Comparison of ENCODE assay signal across 31 cellular contexts in the genomic region with DNA sequence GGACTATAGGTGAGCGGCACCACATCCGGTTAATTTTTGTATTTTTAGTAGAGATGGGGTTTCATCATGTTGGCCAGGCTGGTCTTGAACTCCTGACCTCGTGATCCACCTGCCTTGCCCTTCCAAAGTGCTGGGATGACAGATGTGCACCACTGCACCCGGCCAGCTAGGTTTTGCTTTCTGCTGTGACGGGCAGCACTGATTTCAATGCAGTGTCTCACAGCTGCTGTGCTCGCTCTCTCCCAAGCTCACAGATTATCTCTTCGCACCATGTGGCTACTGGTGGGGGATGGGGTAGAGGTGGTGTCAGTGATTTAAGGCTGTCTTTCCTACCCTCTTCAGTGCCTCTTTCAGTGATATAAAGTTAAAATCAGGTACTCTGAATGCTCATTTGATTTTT.
DNase-seq lines count a peak whose midpoint lies in the region; ATAC-seq, FAIRE-seq and TF ChIP-seq lines count a peak whose summit lies in the region.
"Had no signal": no experiment of that assay in that cellular context is flagged by ENCODE, and none has a peak within 500 bp of the region (broad histone marks: within the 10 kb centered on the region; RNA-seq: fewer than 3 reads in every experiment).

No MANE protein-coding gene starts in this region.

- H3K27me3 ChIP-seq in upper lobe of right lung (no peaks in the 10 kb centered on the region), testis (no peaks in the 10 kb centered on the region), pancreas (no peaks in the 10 kb centered on the region)

- DNase-seq in NCI-H524 (lab: John Stamatoyannopoulos, UW) (peak; percentile 54 to 76), NCI-H524 treated with DMSO at 0.1 percent for 48 hours (lab: John Stamatoyannopoulos, UW) (no peak), WTC11 (ENCODE audit: low spot score) (no peak), iPS-NIHi7 (ENCODE audit: extremely low spot score) (peak; percentile 13), retina (peak; percentile 12), upper lobe of right lung (no peak), testis (no peak), pancreas (no peak)
- DNase-seq: Caco-2; CD8-positive, alpha-beta T cell; DMS 273 treated with DMSO at 0.1 percent for 48 hours; DMS79; EL; GDM1; GOT3; HCEC 1CT; KG1; NCI-H1048; NCI-H1417 treated with DMSO at 0.1 percent for 48 hours; NCI-H1694 treated with DMSO at 0.1 percent for 48 hours; NCI-H2081 treated with DMSO at 0.1 percent for 48 hours; NCI-H2171; NCI-H226; NCI-H510A; NCI-H748 treated with DMSO at 0.1 percent for 48 hours; SK-N-SH had no signal

- H3K4me1 ChIP-seq in upper lobe of right lung (no peaks in the 10 kb centered on the region), testis (no peaks in the 10 kb centered on the region), pancreas (no peaks in the 10 kb centered on the region)
- H3K4me1 ChIP-seq: Caco-2 had no signal

- no peak overlapping the region for H3K27ac Mint-ChIP-seq in WTC11
- H3K27ac Mint-ChIP-seq: B cell; CD8-positive, alpha-beta T cell had no signal

- POLR2A ChIA-PET in WTC11 (lab: Charles Lee) = no interaction called here

- no peak for FAIRE-seq in pancreas (lab: Jason Lieb, UNC)
- FAIRE-seq: GM12878, RCC 7860 had no signal

- H3K9me3 ChIP-seq in upper lobe of right lung (peaks cover 20% of the 10 kb centered on the region), testis (no peaks in the 10 kb centered on the region), pancreas (no peaks in the 10 kb centered on the region)

- H3K4me3 ChIP-seq in upper lobe of right lung (no peak overlapping the region), testis (no peak overlapping the region), pancreas (no peak overlapping the region)
- H3K4me3 ChIP-seq: GM12878 had no signal

- TF ChIP-seq POLR2A in testis (IDR thresholded peaks at IDR 0.05) = no peak

- ATAC-seq in WTC11 = peak; percentile 36
- ATAC-seq in upper lobe of right lung = no peak
- no peak for ATAC-seq in pancreas
- ATAC-seq: CD8-positive, alpha-beta T cell; GM12878 had no signal

- peaks cover 3% of the 10 kb centered on the region; the same call in 1 of the 2 replicates for H3K4me1 Mint-ChIP-seq in WTC11
- H3K4me1 Mint-ChIP-seq: B cell had no signal

- no peaks in the 10 kb centered on the region for H3K36me3 ChIP-seq in upper lobe of right lung
- no peaks in the 10 kb centered on the region for H3K36me3 ChIP-seq in testis (ENCODE audit: low read depth, missing control alignments)
- H3K36me3 ChIP-seq in pancreas = no peaks in the 10 kb centered on the region

- CTCF ChIA-PET in WTC11 (lab: Charles Lee) = no interaction called here

- H3K9me3 Mint-ChIP-seq in WTC11 = peaks cover 35% of the 10 kb centered on the region

- peaks cover 27% of the 10 kb centered on the region for H3K36me3 Mint-ChIP-seq in WTC11
- H3K36me3 Mint-ChIP-seq: CD8-positive, alpha-beta T cell had no signal

- no peak overlapping the region for H3K4me3 Mint-ChIP-seq in WTC11
- H3K4me3 Mint-ChIP-seq: B cell; CD8-positive, alpha-beta T cell had no signal

- no peak for TF ChIP-seq CTCF in WTC11 (IDR thresholded peaks at IDR 0.05)
- no peak for TF ChIP-seq CTCF in upper lobe of right lung (IDR thresholded peaks at IDR 0.05)
- TF ChIP-seq CTCF in testis (IDR thresholded peaks at IDR 0.05) = no peak
- TF ChIP-seq CTCF in pancreas (IDR thresholded peaks at IDR 0.05) = no peak

- no peaks in the 10 kb centered on the region for H3K27me3 Mint-ChIP-seq in WTC11 (ENCODE audit: low read depth)
- H3K27me3 Mint-ChIP-seq: B cell had no signal

- WGBS in testis, 2 donors = 57 to 60% methylated on average over 5 to 7 of the region's 7 CpGs
- 64 to 66% methylated on average over 7 of the region's 7 CpGs for WGBS in pancreas, 2 donors

- intact Hi-C loops in upper lobe of right lung (cut with DNase I) (no loop called here), testis (cut with DNase I; ENCODE audit: low total_unique reads) (no loop called here), pancreas (cut with DNase I) (no loop called here)

- H3K27ac ChIP-seq in upper lobe of right lung (no peak overlapping the region), testis (no peak overlapping the region), pancreas (no peak overlapping the region)
- H3K27ac ChIP-seq: 22Rv1, C4-2B had no signal

TF ChIP-seq in WTC11, 78 proteins besides CTCF, POLR2A, EP300 and RAD21:
- no peak for TF ChIP-seq TEAD1 (CRISPR knock-in tag; IDR thresholded peaks at IDR 0.05)
- no peak for TF ChIP-seq ZNF263 (CRISPR knock-in tag; IDR thresholded peaks at IDR 0.05; ENCODE audit: low read depth)
- TF ChIP-seq JAZF1 (CRISPR knock-in tag; IDR thresholded peaks at IDR 0.05) = no peak
- no peak for TF ChIP-seq ETV6 (CRISPR knock-in tag; IDR thresholded peaks at IDR 0.05)
TF ChIP-seq in WTC11: peak in this region for 0.

Comparison
In these comparisons a context has a peak if more than half of its experiments do, and no peak if none do; other contexts are left out.
1. DNase-seq: peak in NCI-H524 (2 of 2), iPS-NIHi7 (single experiment) and retina (single experiment); none in NCI-H524 treated with DMSO at 0.1 percent for 48 hours (single experiment), WTC11 (single experiment), upper lobe of right lung (single experiment), testis (single experiment) and pancreas (0 of 6).